In genomic region chr12:77049767-77050353, GRCh38 we compare ENCODE assay signal across 9 cellular contexts. TPM values are rescaled to one million over a fixed set of nuclear protein-coding genes. Genes with fewer than 3 reads are reported as not detected.
DNase-seq lines count a peak whose midpoint lies in the region; ATAC-seq and TF ChIP-seq lines count a peak whose summit lies in the region.
"Had no signal": no experiment of that assay in that cellular context is flagged by ENCODE, and none has a peak within 500 bp of the region (broad histone marks: within the 10 kb centered on the region; RNA-seq: fewer than 3 reads in every experiment).

No MANE protein-coding gene starts in this region.

- WGBS in suprapubic skin: 25% methylated on average over 4 of the region's 4 CpGs

- DNase-seq in Daoy (ENCODE audit: low read depth) (peak; percentile 49), NCI-H226 (peak; percentile 37), iPS-NIHi11 (ENCODE audit: low spot score) (peak; percentile 69), suprapubic skin (ENCODE audit: low spot score in 2 of 2) (no peak), cortex of kidney (lab: John Stamatoyannopoulos, UW) (no peak)

- no peaks in the 10 kb centered on the region for H3K27me3 Mint-ChIP-seq in activated T-helper 17 cell treated with anti-CD3 and anti-CD28 coated beads, Interleukin-2, amount 50 U/mL, for 72 hours

- TF ChIP-seq POLR2A in suprapubic skin (IDR thresholded peaks at IDR 0.05): no peak

- ATAC-seq in GM19463 (IDR thresholded peaks at IDR 0.05; ENCODE audit: unreplicated experiment) (peak; percentile 97), HG03378 (IDR thresholded peaks at IDR 0.05; ENCODE audit: unreplicated experiment) (peak; percentile 99)
- ATAC-seq in activated T-helper 17 cell treated with anti-CD3 and anti-CD28 coated beads, Interleukin-2, amount 50 U/mL, for 72 hours (replicated peaks): peak; percentile 81

- H3K9me3 Mint-ChIP-seq in activated T-helper 17 cell treated with anti-CD3 and anti-CD28 coated beads, Interleukin-2, amount 50 U/mL, for 72 hours: no peaks in the 10 kb centered on the region

- H3K4me1 ChIP-seq in suprapubic skin: no peaks in the 10 kb centered on the region

- H3K4me3 ChIP-seq in suprapubic skin: no peak overlapping the region

- H3K27me3 ChIP-seq in suprapubic skin: no peaks in the 10 kb centered on the region

- no peak overlapping the region for H3K4me3 Mint-ChIP-seq in activated T-helper 17 cell treated with anti-CD3 and anti-CD28 coated beads, Interleukin-2, amount 50 U/mL, for 72 hours
- H3K4me3 Mint-ChIP-seq: activated naive CD8-positive, alpha-beta T cell had no signal

- no peak overlapping the region for H3K27ac Mint-ChIP-seq in activated T-helper 17 cell treated with anti-CD3 and anti-CD28 coated beads, Interleukin-2, amount 50 U/mL, for 72 hours
- H3K27ac Mint-ChIP-seq: activated naive CD8-positive, alpha-beta T cell had no signal

- peaks cover 6% of the 10 kb centered on the region for H3K36me3 Mint-ChIP-seq in activated T-helper 17 cell treated with anti-CD3 and anti-CD28 coated beads, Interleukin-2, amount 50 U/mL, for 72 hours (ENCODE audit: low read depth)
- H3K36me3 Mint-ChIP-seq: activated naive CD8-positive, alpha-beta T cell had no signal

- no peaks in the 10 kb centered on the region for H3K36me3 ChIP-seq in suprapubic skin

- no peak overlapping the region for H3K27ac ChIP-seq in suprapubic skin

- TF ChIP-seq EP300 in suprapubic skin (IDR thresholded peaks at IDR 0.05): no peak

- no peaks in the 10 kb centered on the region for H3K4me1 Mint-ChIP-seq in activated T-helper 17 cell treated with anti-CD3 and anti-CD28 coated beads, Interleukin-2, amount 50 U/mL, for 72 hours

- peak; percentile 49 to 62 for TF ChIP-seq CTCF in suprapubic skin (IDR thresholded peaks at IDR 0.05)

- no peaks in the 10 kb centered on the region for H3K9me3 ChIP-seq in suprapubic skin

RNA-seq across cellular contexts. Expression of gene E2F7, which starts 15.5 kb away (rescaled TPM):
- 16.6 and 19.9 TPM in 2 replicates for total RNA-seq in Daoy (2014; rRNA removed; shearing (Covaris generic))
- total RNA-seq in activated T-helper 17 cell treated with anti-CD3 and anti-CD28 coated beads, Interleukin-2, amount 50 U/mL, for 72 hours: 10 to 100 TPM; 13.6 to 14.7 TPM
- 1 to 10 TPM in 3 of 4 donors, under 1 TPM in 1; 0.83 to 5.2 (median 1.9) TPM for total RNA-seq in suprapubic skin

Comparison
In these comparisons a context has a peak if more than half of its experiments do, and no peak if none do; other contexts are left out.
1. DNase-seq: peak in Daoy (single experiment), NCI-H226 (single experiment) and iPS-NIHi11 (single experiment); none in suprapubic skin (0 of 2) and cortex of kidney (single experiment).
2. Peak in every context shown above with its lines, with median percentiles within 50 percentile points of each other: ATAC-seq.